ENCODE assay signal across 16 cellular contexts in genomic region chr15:66097151-66098018, GRCh38.
DNase-seq lines count a peak whose midpoint lies in the region; ATAC-seq and TF ChIP-seq lines count a peak whose summit lies in the region.
"Had no signal": no experiment of that assay in that cellular context is flagged by ENCODE, and none has a peak within 500 bp of the region (broad histone marks: within the 10 kb centered on the region; RNA-seq: fewer than 3 reads in every experiment).

No MANE protein-coding gene starts in this region.

- H3K27me3 ChIP-seq in A673 (replicated peaks; ENCODE audit: insufficient read depth, low read depth, low read length, poor library complexity) = peaks cover 11% of the 10 kb centered on the region
- H3K27me3 ChIP-seq: BE2C had no signal

- POLR2A ChIA-PET in HEK293T (lab: Yijun Ruan, JAX) = interaction anchor here (0.8 kb wide), 1 partner anchor 257 kb away, joined by 3 read pairs; no protein-coding TSS in a partner anchor
- POLR2A ChIA-PET in A673 (lab: Charles Lee; ENCODE audit: low non-redundant PET) = no interaction called here

- ATAC-seq in HG02981 (IDR thresholded peaks at IDR 0.05; ENCODE audit: unreplicated experiment) = no peak
- ATAC-seq: stimulated activated naive B cell treated with anti-CD40 and anti-IgM and Interleukin-4, amounts not matched to agents 10 μg/mL and 1 μg/mL and 100 μg/mL, for 72 hours had no signal

- intact Hi-C loops in A673 (cut with micrococcal nuclease; ENCODE audit: unreplicated experiment) = no loop called here

- no peaks in the 10 kb centered on the region for H3K36me3 ChIP-seq in A673 (ENCODE audit: insufficient read depth, low read length, poor library complexity, severe bottlenecking)
- H3K36me3 ChIP-seq: BE2C had no signal

- no peak overlapping the region for H3K27ac ChIP-seq in A673 (ENCODE audit: low read depth, low read length, poor library complexity, severe bottlenecking)
- H3K27ac ChIP-seq: KMS-11 had no signal

- no peaks in the 10 kb centered on the region for H3K9me3 ChIP-seq in A673 (ENCODE audit: low read depth, low read length, poor library complexity, severe bottlenecking)
- H3K9me3 ChIP-seq: BE2C, Caco-2 had no signal

- no peak overlapping the region for H3K4me3 ChIP-seq in A673 (ENCODE audit: low read depth, low read length, poor library complexity, severe bottlenecking)

- DNase-seq in NCI-H1694 (lab: John Stamatoyannopoulos, UW) = peak; percentile 54
- DNase-seq in SHP77 (lab: John Stamatoyannopoulos, UW) = peak; percentile 91 to 93
- peak; percentile 39 for DNase-seq in left kidney (ENCODE audit: low read depth, low spot score)
- peak; percentile 75 for DNase-seq in superior temporal gyrus (ENCODE audit: extremely low spot score)
- no peak for DNase-seq in HEK293T (ENCODE audit: extremely low spot score)
- no peak for DNase-seq in A673 (ENCODE audit: low spot score)
- DNase-seq: activated CD4-positive, alpha-beta T cell treated with anti-CD3 and anti-CD28 coated beads, Interleukin-2, amount 10 ng/mL, durations not matched to agents 24 days and 14 days; activated CD8-positive, alpha-beta memory T cell treated with anti-CD3 and anti-CD28 coated beads, Interleukin-2, amount 50 U/mL, for 4 hours; activated effector memory CD4-positive, alpha-beta T cell treated with anti-CD3 and anti-CD28 coated beads, Interleukin-2, amount 50 U/mL, for 16 hours; BE2C; Caco-2; EL; NCI-H1092; stimulated activated naive B cell treated with anti-CD40 and anti-IgM and Interleukin-4, amounts not matched to agents 10 μg/mL and 1 μg/mL and 100 μg/mL, for 72 hours had no signal

- no TSS peak for BruUV-seq in A673 (replicated peaks; lab: Mats Ljungman, UMichigan)

- CTCF ChIA-PET in HEK293T (lab: Yijun Ruan, JAX) = interaction anchor here (1.5 kb wide), 1 partner anchor 13 kb away, joined by 4 read pairs; no protein-coding TSS in a partner anchor
- CTCF ChIA-PET in A673 (lab: Charles Lee) = no interaction called here

- no peaks in the 10 kb centered on the region for H3K4me1 ChIP-seq in A673 (ENCODE audit: insufficient read depth, low read length, poor library complexity, severe bottlenecking)
- H3K4me1 ChIP-seq: BE2C, Caco-2 had no signal

- TF ChIP-seq CTCF in A673 (conservative IDR thresholded peaks at IDR 0.05; ENCODE audit: low read depth, low read length) = no peak

TF ChIP-seq in HEK293T, 16 proteins besides CTCF, POLR2A, EP300 and RAD21:
- TF ChIP-seq FOXM1 (IDR thresholded peaks at IDR 0.05; ENCODE audit: borderline replicate concordance) (no peak), SUZ12 (IDR thresholded peaks at IDR 0.05) (no peak), CTBP1 (IDR thresholded peaks at IDR 0.05; ENCODE audit: borderline replicate concordance) (no peak), L3MBTL2 (conservative IDR thresholded peaks at IDR 0.05) (no peak), ARNT (IDR thresholded peaks at IDR 0.05) (no peak), ZNF384 (IDR thresholded peaks at IDR 0.05) (no peak), FOXK2 (IDR thresholded peaks at IDR 0.05) (no peak), NFRKB (IDR thresholded peaks at IDR 0.05) (no peak), PKNOX1 (IDR thresholded peaks at IDR 0.05) (no peak), LEF1 (IDR thresholded peaks at IDR 0.05; ENCODE audit: borderline replicate concordance) (no peak), SP1 (IDR thresholded peaks at IDR 0.05) (no peak), BHLHE40 (IDR thresholded peaks at IDR 0.05; ENCODE audit: borderline replicate concordance) (no peak), HDGF (IDR thresholded peaks at IDR 0.05; ENCODE audit: borderline replicate concordance) (no peak), ELF4 (IDR thresholded peaks at IDR 0.05) (no peak), TARDBP (IDR thresholded peaks at IDR 0.05) (no peak), FOXA1 (IDR thresholded peaks at IDR 0.05) (no peak)

Comparison
In these comparisons a context has a peak if more than half of its experiments do, and no peak if none do; other contexts are left out.
1. DNase-seq: peak in NCI-H1694 (single experiment), SHP77 (2 of 2), left kidney (single experiment) and superior temporal gyrus (single experiment); none in HEK293T (single experiment) and A673 (single experiment).